ENCODE assay signal across 20 cellular contexts in genomic region chr7:45650404-45651055, GRCh38.
A peak's percentile ranks its signal among the peaks of the same experiment; 100 is the strongest.
DNase-seq lines count a peak whose midpoint lies in the region; ATAC-seq, FAIRE-seq and TF ChIP-seq lines count a peak whose summit lies in the region.
"Had no signal": no experiment of that assay in that cellular context is flagged by ENCODE, and none has a peak within 500 bp of the region (broad histone marks: within the 10 kb centered on the region; RNA-seq: fewer than 3 reads in every experiment).

No MANE protein-coding gene starts in this region.

- no peak overlapping the region for H2BK15ac ChIP-seq in neuronal stem cell (ENCODE audit: low read length)

- H3K4me2 ChIP-seq in BLaER1 treated with 17β-estradiol and CSF1 and Interleukin-3, amounts not matched to agents 10 nM and 100 nM: peak overlapping the region; percentile 51 to 78 (median 73)
- H3K4me2 ChIP-seq in neuronal stem cell (ENCODE audit: insufficient read depth, low read length, poor library complexity, severe bottlenecking): no peak overlapping the region

- H3K79me1 ChIP-seq in neuronal stem cell (ENCODE audit: low read depth, low read length): no peaks in the 10 kb centered on the region

- H2BK12ac ChIP-seq in neuronal stem cell (ENCODE audit: low read length): no peak overlapping the region

- no peak overlapping the region for H2BK5ac ChIP-seq in neuronal stem cell (ENCODE audit: low read length)

- no peak overlapping the region for H3K4ac ChIP-seq in neuronal stem cell (ENCODE audit: low read length)

- DNase-seq in activated CD8-positive, alpha-beta memory T cell treated with anti-CD3 and anti-CD28 coated beads for 24 hours: peak; percentile 38
- DNase-seq in activated CD8-positive, alpha-beta memory T cell treated with anti-CD3 and anti-CD28 coated beads, Interleukin-2, amount 10 ng/mL, durations not matched to agents 7 days and 5 days: no peak
- no peak for DNase-seq in bronchial epithelial cell (ENCODE audit: low read depth)
- DNase-seq in neuronal stem cell (ENCODE audit: low spot score): no peak
- DNase-seq in CD14-positive monocyte (ENCODE audit: low spot score): no peak
- DNase-seq: Calu3; CD8-positive, alpha-beta T cell; EL; NCI-H1105; NCI-H146; NCI-H2029; NCI-H226; NCI-H510A treated with DMSO at 0.1 percent for 48 hours; NCI-H748 treated with DMSO at 0.1 percent for 48 hours; Peyer's patch; SJCRH30 had no signal

- peak overlapping the region in 8 of 11 experiments; percentile 7 to 55 (median 42); a peak in 12 of 22 replicates for H3K27ac ChIP-seq in BLaER1 treated with 17β-estradiol and CSF1 and Interleukin-3, amounts not matched to agents 10 nM and 100 nM
- H3K27ac ChIP-seq in neuronal stem cell (replicated peaks; ENCODE audit: low read length): no peak overlapping the region
- H3K27ac ChIP-seq: Peyer's patch, SJCRH30 had no signal

- no peaks in the 10 kb centered on the region for H3K27me3 ChIP-seq in BLaER1 treated with 17β-estradiol and CSF1 and Interleukin-3, amounts not matched to agents 10 nM and 100 nM
- H3K27me3 ChIP-seq in bronchial epithelial cell (ENCODE audit: control insufficient read depth, insufficient read depth, low read length): no peaks in the 10 kb centered on the region
- H3K27me3 ChIP-seq in neuronal stem cell (ENCODE audit: control insufficient read depth in 3 of 3, insufficient read depth in 3 of 3, low read depth in 1 of 3, low read length in 3 of 3): no peaks in the 10 kb centered on the region
- H3K27me3 ChIP-seq: Peyer's patch had no signal

- no peak overlapping the region for H4K91ac ChIP-seq in neuronal stem cell (ENCODE audit: low read depth, low read length, poor library complexity)

- H3K36me3 Mint-ChIP-seq in activated CD8-positive, alpha-beta memory T cell treated with anti-CD3 and anti-CD28 coated beads, Interleukin-2, amount 10 ng/mL, durations not matched to agents 7 days and 5 days: no peaks in the 10 kb centered on the region
- H3K36me3 Mint-ChIP-seq in CD14-positive monocyte: no peaks in the 10 kb centered on the region
- H3K36me3 Mint-ChIP-seq: CD8-positive, alpha-beta T cell; IgD-negative memory B cell had no signal

- H3K4me3 ChIP-seq in BLaER1 treated with 17β-estradiol and CSF1 and Interleukin-3, amounts not matched to agents 10 nM and 100 nM: no peak overlapping the region
- H3K4me3 ChIP-seq in bronchial epithelial cell (ENCODE audit: low read depth, low read length): no peak overlapping the region
- H3K4me3 ChIP-seq in neuronal stem cell (ENCODE audit: low read length in 2 of 2): no peak overlapping the region
- H3K4me3 ChIP-seq: Peyer's patch, SJCRH30 had no signal

- no peaks in the 10 kb centered on the region for H3K27me3 Mint-ChIP-seq in activated CD8-positive, alpha-beta memory T cell treated with anti-CD3 and anti-CD28 coated beads, Interleukin-2, amount 10 ng/mL, durations not matched to agents 7 days and 5 days
- peaks cover 0 to 2% (median 1%) of the 10 kb centered on the region in 3 donors for H3K27me3 Mint-ChIP-seq in CD14-positive monocyte (ENCODE audit: low read depth in 3 of 3)

- no peak overlapping the region for H3K4me3 Mint-ChIP-seq in activated CD8-positive, alpha-beta memory T cell treated with anti-CD3 and anti-CD28 coated beads, Interleukin-2, amount 10 ng/mL, durations not matched to agents 7 days and 5 days
- no peak overlapping the region for H3K4me3 Mint-ChIP-seq in CD14-positive monocyte
- H3K4me3 Mint-ChIP-seq: CD8-positive, alpha-beta T cell had no signal

- WGBS in neuronal stem cell (ENCODE audit: extremely low coverage in 2 of 2, insufficient read length in 2 of 2, insufficient replicate concordance in 1 of 2), 2 donors: no CpG with 5 or more reads among the region's 7 CpGs

- TF ChIP-seq CTCF in bronchial epithelial cell (IDR thresholded peaks at IDR 0.05; ENCODE audit: insufficient read depth, low read length, severe bottlenecking) (no peak), CD14-positive monocyte (IDR thresholded peaks at IDR 0.05) (no peak)

- H3K4me1 Mint-ChIP-seq in activated CD8-positive, alpha-beta memory T cell treated with anti-CD3 and anti-CD28 coated beads, Interleukin-2, amount 10 ng/mL, durations not matched to agents 7 days and 5 days: peaks cover 6% of the 10 kb centered on the region
- H3K4me1 Mint-ChIP-seq in CD14-positive monocyte: no peaks in the 10 kb centered on the region
- H3K4me1 Mint-ChIP-seq: IgD-negative memory B cell had no signal

- peak; percentile 75 for FAIRE-seq in bronchial epithelial cell (lab: Jason Lieb, UNC)
- FAIRE-seq: H54 had no signal

- no peaks in the 10 kb centered on the region for H4K20me1 ChIP-seq in BLaER1 treated with 17β-estradiol and CSF1 and Interleukin-3, amounts not matched to agents 10 nM and 100 nM

- no peak overlapping the region for H3K18ac ChIP-seq in neuronal stem cell (ENCODE audit: low read length)

- CTCF ChIA-PET in activated CD8-positive, alpha-beta memory T cell treated with anti-CD3 and anti-CD28 coated beads, Interleukin-2, amount 10 ng/mL, durations not matched to agents 7 days and 5 days (lab: Charles Lee): no interaction called here

- H2BK120ac ChIP-seq in neuronal stem cell (ENCODE audit: low read depth, low read length): no peak overlapping the region

- H2AK5ac ChIP-seq in neuronal stem cell (ENCODE audit: low read depth, low read length): no peak overlapping the region

- H3K9me3 Mint-ChIP-seq in activated CD8-positive, alpha-beta memory T cell treated with anti-CD3 and anti-CD28 coated beads, Interleukin-2, amount 10 ng/mL, durations not matched to agents 7 days and 5 days (ENCODE audit: low read depth): no peaks in the 10 kb centered on the region
- H3K9me3 Mint-ChIP-seq in CD14-positive monocyte: peaks cover 0 to 6% (median 0%) of the 10 kb centered on the region in 7 donors
- H3K9me3 Mint-ChIP-seq: CD8-positive, alpha-beta T cell had no signal

- no peak for ATAC-seq in activated CD8-positive, alpha-beta memory T cell treated with anti-CD3 and anti-CD28 coated beads, Interleukin-2, amount 10 ng/mL, durations not matched to agents 7 days and 5 days
- no peak for ATAC-seq in HG03571 (IDR thresholded peaks at IDR 0.05; ENCODE audit: unreplicated experiment)
- ATAC-seq: CD8-positive, alpha-beta T cell had no signal

- no peak overlapping the region for H3K27ac Mint-ChIP-seq in activated CD8-positive, alpha-beta memory T cell treated with anti-CD3 and anti-CD28 coated beads, Interleukin-2, amount 10 ng/mL, durations not matched to agents 7 days and 5 days
- H3K27ac Mint-ChIP-seq in CD14-positive monocyte: no peak overlapping the region
- H3K27ac Mint-ChIP-seq: CD8-positive, alpha-beta T cell; IgD-negative memory B cell had no signal

- no peaks in the 10 kb centered on the region for H3K9me3 ChIP-seq in BLaER1 treated with 17β-estradiol and CSF1 and Interleukin-3, amounts not matched to agents 10 nM and 100 nM (replicated peaks in 1 of 11)
- no peaks in the 10 kb centered on the region for H3K9me3 ChIP-seq in neuronal stem cell (replicated peaks in 1 of 2; ENCODE audit: control insufficient read depth in 2 of 2, insufficient read depth in 1 of 2, low read depth in 1 of 2, low read length in 2 of 2)
- H3K9me3 ChIP-seq: SJCRH30 had no signal

- no peak overlapping the region for H3K14ac ChIP-seq in neuronal stem cell (ENCODE audit: low read length)

- H3K36me3 ChIP-seq in BLaER1 treated with 17β-estradiol and CSF1 and Interleukin-3, amounts not matched to agents 10 nM and 100 nM: no peaks in the 10 kb centered on the region
- H3K36me3 ChIP-seq in bronchial epithelial cell (ENCODE audit: control insufficient read depth, insufficient read depth, low read length): no peaks in the 10 kb centered on the region
- H3K36me3 ChIP-seq in neuronal stem cell (replicated peaks in 1 of 2; ENCODE audit: control insufficient read depth in 2 of 2, insufficient read depth in 2 of 2, low read length in 2 of 2): no peaks in the 10 kb centered on the region
- H3K36me3 ChIP-seq: Peyer's patch, SJCRH30 had no signal

- no peak overlapping the region; a peak in 1 of 22 replicates for H3K9ac ChIP-seq in BLaER1 treated with 17β-estradiol and CSF1 and Interleukin-3, amounts not matched to agents 10 nM and 100 nM
- H3K9ac ChIP-seq in neuronal stem cell (ENCODE audit: low read depth, low read length, poor library complexity): no peak overlapping the region

- peaks cover 10 to 15% (median 13%) of the 10 kb centered on the region in 10 experiments for H3K4me1 ChIP-seq in BLaER1 treated with 17β-estradiol and CSF1 and Interleukin-3, amounts not matched to agents 10 nM and 100 nM
- peaks cover 0 to 2% of the 10 kb centered on the region in 2 donors for H3K4me1 ChIP-seq in neuronal stem cell (ENCODE audit: control insufficient read depth in 2 of 2, insufficient read depth in 1 of 2, low read depth in 1 of 2, low read length in 2 of 2)
- H3K4me1 ChIP-seq: Peyer's patch, SJCRH30 had no signal

- H2AFZ ChIP-seq in neuronal stem cell (ENCODE audit: low read length): no peak overlapping the region

- intact Hi-C loops in CD14-positive monocyte (cut with micrococcal nuclease): no loop called here

- peak overlapping the region; percentile 27 for H3K23ac ChIP-seq in neuronal stem cell (ENCODE audit: low read depth, low read length, poor library complexity)

- H4K8ac ChIP-seq in neuronal stem cell (ENCODE audit: low read depth, low read length): no peak overlapping the region
